16 cellular contexts compared by ENCODE assay signal in the genomic region with DNA sequence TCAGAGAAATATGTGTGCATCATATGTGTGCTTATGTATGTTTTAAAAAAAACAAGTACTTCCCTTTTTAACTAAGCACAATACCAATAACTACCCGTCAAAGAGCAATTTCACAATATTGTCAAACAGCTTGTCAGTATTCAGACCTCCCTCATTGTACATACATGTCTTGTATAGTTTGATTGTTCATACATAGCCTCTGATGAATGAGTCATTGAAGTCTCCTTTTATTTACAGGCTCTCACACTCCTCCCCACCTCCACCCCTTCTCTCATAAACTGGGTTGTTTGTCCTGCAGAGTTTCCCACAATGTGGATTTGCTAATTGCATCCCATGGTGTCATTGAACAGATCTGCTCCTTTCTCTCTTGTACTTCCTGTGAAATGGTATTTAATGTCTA.
"Had no signal": no experiment of that assay in that cellular context is flagged by ENCODE, and none has a peak within 500 bp of the region (broad histone marks: within the 10 kb centered on the region; RNA-seq: fewer than 3 reads in every experiment).

No MANE protein-coding gene starts in this region.

- DNase-seq: activated CD4-positive, alpha-beta T cell treated with anti-CD3 and anti-CD28 coated beads, Interleukin-2, amount 10 ng/mL, durations not matched to agents 24 days and 14 days; activated CD4-positive, CD25-positive, alpha-beta regulatory T cell; activated naive CD4-positive, alpha-beta T cell; activated naive CD8-positive, alpha-beta T cell treated with anti-CD3 and anti-CD28 coated beads, Interleukin-2, amount 50 U/mL, for 24 hours; aorta; dermis blood vessel endothelial cell; erythroblast; islet precursor cell; mucosa of descending colon; naive thymus-derived CD4-positive, alpha-beta T cell; posterior cingulate gyrus; retina; T-helper 17 cell had no signal

- H3K27me3 ChIP-seq: hepatocyte had no signal

- H3K4me3 ChIP-seq: hepatocyte, mucosa of descending colon had no signal

- ATAC-seq: activated naive CD8-positive, alpha-beta T cell treated with anti-CD3 and anti-CD28 coated beads, Interleukin-2, amount 50 U/mL, for 24 hours; left lobe of liver; mucosa of descending colon; naive thymus-derived CD4-positive, alpha-beta T cell; stimulated activated memory B cell treated with anti-CD40 and anti-IgM and Interleukin-4, amounts not matched to agents 10 μg/mL and 1 μg/mL and 100 μg/mL, for 72 hours; T-helper 17 cell had no signal
